Comparison of ENCODE assay signal across 10 cellular contexts in genomic region chr11:128291835-128292234, GRCh38.
DNase-seq lines count a peak whose midpoint lies in the region; ATAC-seq and TF ChIP-seq lines count a peak whose summit lies in the region.
"Had no signal": no experiment of that assay in that cellular context is flagged by ENCODE, and none has a peak within 500 bp of the region (broad histone marks: within the 10 kb centered on the region; RNA-seq: fewer than 3 reads in every experiment).

No MANE protein-coding gene starts in this region.

- H3K27me3 ChIP-seq in right atrium auricular region (no peaks in the 10 kb centered on the region), lower lobe of right lung (ENCODE audit: low read depth) (no peaks in the 10 kb centered on the region), transverse colon (no peaks in the 10 kb centered on the region)

- no peak for TF ChIP-seq CTCF in right atrium auricular region (IDR thresholded peaks at IDR 0.05)
- TF ChIP-seq CTCF in lower lobe of right lung (IDR thresholded peaks at IDR 0.05), result no peak
- no peak for TF ChIP-seq CTCF in transverse colon (IDR thresholded peaks at IDR 0.05)

- WGBS in transverse colon (ENCODE audit: low coverage in 1 of 2), 2 donors, result 30 to 47% methylated on average over 7 of the region's 7 CpGs

- in situ Hi-C loops in transverse colon (cut with MboI; ENCODE audit: low pct_ligation_motif_present in 1 of 4, low pct_unique_long_range_greater_than_20kb in 1 of 4, low sequenced_read_pairs in 3 of 4), result loop anchor here in 3 of 4 donors (25.0 kb wide), 2 partner anchors 220 to 545 kb away; no protein-coding TSS in a partner anchor

- no peak overlapping the region for H3K27ac ChIP-seq in right atrium auricular region
- H3K27ac ChIP-seq in lower lobe of right lung, result peak overlapping the region; percentile 69
- peak overlapping the region; percentile 85 to 87 (median 86) for H3K27ac ChIP-seq in transverse colon
- H3K27ac ChIP-seq: dorsolateral prefrontal cortex had no signal

- H3K9me3 ChIP-seq in right atrium auricular region, result no peaks in the 10 kb centered on the region
- no peaks in the 10 kb centered on the region for H3K9me3 ChIP-seq in lower lobe of right lung
- no peaks in the 10 kb centered on the region for H3K9me3 ChIP-seq in transverse colon

- H3K4me3 ChIP-seq in right atrium auricular region (no peak overlapping the region), lower lobe of right lung (no peak overlapping the region), transverse colon (no peak overlapping the region)
- H3K4me3 ChIP-seq: dorsolateral prefrontal cortex had no signal

- TF ChIP-seq POLR2A in transverse colon (IDR thresholded peaks at IDR 0.05), result peak; percentile 24

- intact Hi-C loops in Right ventricle myocardium superior (cut with DNase I) (loop anchor here (2.0 to 10.0 kb wide), 5 partner anchors 70 to 339 kb away; no protein-coding TSS in a partner anchor), lower lobe of right lung (cut with DNase I) (loop anchor here (5.0 kb wide), 1 partner anchor 340 kb away; no protein-coding TSS in a partner anchor), transverse colon (cut with DNase I; ENCODE audit: low total_unique reads) (loop anchor here (5.0 to 10.0 kb wide), 2 partner anchors 233 to 340 kb away; no protein-coding TSS in a partner anchor)

- H3K4me1 Mint-ChIP-seq in activated T-cell treated with anti-CD3 and anti-CD28 coated beads, Interleukin-2, amount 50 U/mL, for 4 hours (ENCODE audit: low read depth), result peaks cover 97% of the 10 kb centered on the region

- peaks cover 1% of the 10 kb centered on the region for H3K36me3 Mint-ChIP-seq in activated T-cell treated with anti-CD3 and anti-CD28 coated beads, Interleukin-2, amount 50 U/mL, for 4 hours (ENCODE audit: insufficient read depth)

- DNase-seq in Right ventricle myocardium superior, result no peak
- no peak for DNase-seq in right atrium auricular region (ENCODE audit: low spot score)
- peak; percentile 68 for DNase-seq in activated T-cell treated with anti-CD3 and anti-CD28 coated beads, Interleukin-2, amount 50 U/mL, for 4 hours
- no peak for DNase-seq in lower lobe of right lung
- peak; percentile 65 for DNase-seq in transverse colon
- no peak for DNase-seq in superior temporal gyrus (ENCODE audit: extremely low spot score)
- no peak for DNase-seq in nucleus accumbens (lab: John Stamatoyannopoulos, UW)
- DNase-seq: dorsolateral prefrontal cortex, NCI-H1105 treated with DMSO at 0.1 percent for 48 hours had no signal

- peak overlapping the region; percentile 82 for H3K4me3 Mint-ChIP-seq in activated T-cell treated with anti-CD3 and anti-CD28 coated beads, Interleukin-2, amount 50 U/mL, for 4 hours

- H3K4me1 ChIP-seq in right atrium auricular region (peaks cover 0 to 34% of the 10 kb centered on the region in 2 donors), lower lobe of right lung (peaks cover 42% of the 10 kb centered on the region), transverse colon (peaks cover 15 to 64% (median 36%) of the 10 kb centered on the region in 4 donors)

- no peaks in the 10 kb centered on the region for H3K36me3 ChIP-seq in right atrium auricular region
- no peaks in the 10 kb centered on the region for H3K36me3 ChIP-seq in lower lobe of right lung
- no peaks in the 10 kb centered on the region for H3K36me3 ChIP-seq in transverse colon

- peak; percentile 22 for ATAC-seq in Right ventricle myocardium superior (ENCODE audit: poor library complexity)
- ATAC-seq in activated T-cell treated with anti-CD3 and anti-CD28 coated beads, Interleukin-2, amount 50 U/mL, for 4 hours, result peak; percentile 18 to 39
- ATAC-seq in lower lobe of right lung, result no peak
- no peak for ATAC-seq in HG03520 (IDR thresholded peaks at IDR 0.05; ENCODE audit: unreplicated experiment)

- no peaks in the 10 kb centered on the region for H3K27me3 Mint-ChIP-seq in activated T-cell treated with anti-CD3 and anti-CD28 coated beads, Interleukin-2, amount 50 U/mL, for 4 hours (ENCODE audit: low read depth)

- TF ChIP-seq EP300 in transverse colon (IDR thresholded peaks at IDR 0.05; ENCODE audit: low read depth), result no peak

- peaks cover 9% of the 10 kb centered on the region for H3K9me3 Mint-ChIP-seq in activated T-cell treated with anti-CD3 and anti-CD28 coated beads, Interleukin-2, amount 50 U/mL, for 4 hours

Comparison
In these comparisons a context has a peak if more than half of its experiments do, and no peak if none do; other contexts are left out.
1. ATAC-seq: peak in Right ventricle myocardium superior (single experiment) and activated T-cell treated with anti-CD3 and anti-CD28 coated beads, Interleukin-2, amount 50 U/mL, for 4 hours (2 of 2); none in lower lobe of right lung (0 of 2) and HG03520 (single experiment).
2. DNase-seq: peak in activated T-cell treated with anti-CD3 and anti-CD28 coated beads, Interleukin-2, amount 50 U/mL, for 4 hours (single experiment) and transverse colon (single experiment); none in Right ventricle myocardium superior (single experiment), right atrium auricular region (single experiment), lower lobe of right lung (single experiment), superior temporal gyrus (single experiment) and nucleus accumbens (0 of 56).
3. H3K27ac ChIP-seq: peak in lower lobe of right lung (single experiment) and transverse colon (4 of 4); none in right atrium auricular region (0 of 2).